13 cellular contexts compared by ENCODE assay signal in the genomic region with DNA sequence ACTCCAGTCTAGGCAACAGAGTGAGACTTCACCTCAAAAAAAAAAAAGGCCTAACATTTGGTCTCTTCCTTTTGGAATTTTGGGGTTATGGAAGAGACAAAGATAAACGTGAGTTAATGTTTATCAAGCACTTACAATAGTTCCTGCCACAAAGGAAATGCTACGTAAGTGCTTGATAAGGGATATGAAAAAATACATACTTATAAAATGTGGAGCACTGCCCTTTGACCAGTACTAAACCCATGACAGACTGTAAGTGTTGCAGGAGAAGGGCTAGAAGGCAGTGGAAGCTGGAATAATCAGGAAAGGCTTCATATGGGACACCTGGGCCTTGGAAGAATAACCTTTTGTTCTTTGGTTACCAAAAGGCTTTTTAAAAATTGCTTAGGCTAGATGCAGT.
"Had no signal": no experiment of that assay in that cellular context is flagged by ENCODE, and none has a peak within 500 bp of the region (broad histone marks: within the 10 kb centered on the region; RNA-seq: fewer than 3 reads in every experiment).

No MANE protein-coding gene starts in this region.

- H3K27me3 ChIP-seq: esophagus muscularis mucosa, foreskin keratinocyte, heart right ventricle, vagina had no signal

- H3K9me3 ChIP-seq: esophagus muscularis mucosa, heart right ventricle, vagina had no signal

- H3K27ac ChIP-seq: esophagus muscularis mucosa, foreskin keratinocyte, heart right ventricle, vagina had no signal

- H3K4me3 ChIP-seq: esophagus muscularis mucosa, heart right ventricle, vagina had no signal

- H3K4me1 ChIP-seq: esophagus muscularis mucosa, foreskin keratinocyte, vagina had no signal

- ATAC-seq: activated T-helper 17 cell treated with anti-CD3 and anti-CD28 coated beads, Interleukin-2, amount 50 U/mL, for 72 hours; foreskin keratinocyte; heart right ventricle had no signal

- DNase-seq: activated B cell treated with CpG ODN at 0.5 μM for 24 hours; activated CD4-positive, alpha-beta T cell treated with anti-CD3 and anti-CD28 coated beads, Interleukin-2, amount 50 U/mL, for 1 hour; activated naive CD4-positive, alpha-beta T cell treated with anti-CD3 and anti-CD28 coated beads, Interleukin-2, amount 10 ng/mL, durations not matched to agents 7 days and 5 days; activated T-cell treated with anti-CD3 and anti-CD28 coated beads for 4 hours; caudate nucleus; foreskin keratinocyte; heart right ventricle; islet precursor cell; nephron progenitor cell; T1000 had no signal
